Comparison of ENCODE assay signal across 10 cellular contexts in the genomic region with DNA sequence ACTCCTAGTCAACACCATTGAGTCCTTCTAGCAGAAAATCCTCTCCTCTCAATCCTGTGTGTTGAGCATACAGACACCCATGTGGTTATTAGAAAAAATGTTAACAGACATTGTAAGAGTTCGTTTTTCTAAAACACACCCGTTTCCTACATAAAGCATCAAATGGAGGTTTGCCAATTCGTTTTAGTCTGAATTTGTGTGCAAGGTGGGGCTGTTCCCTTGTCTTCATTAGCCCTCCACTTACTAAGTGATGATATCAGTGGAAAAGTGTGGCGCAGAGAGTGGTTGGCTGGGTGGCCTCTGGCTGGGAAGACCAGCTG. TPM values are rescaled to one million over a fixed set of nuclear protein-coding genes. Genes with fewer than 3 reads are reported as not detected.
A peak's percentile ranks its signal among the peaks of the same experiment; 100 is the strongest.
DNase-seq lines count a peak whose midpoint lies in the region; ATAC-seq and TF ChIP-seq lines count a peak whose summit lies in the region.
"Had no signal": no experiment of that assay in that cellular context is flagged by ENCODE, and none has a peak within 500 bp of the region (broad histone marks: within the 10 kb centered on the region; RNA-seq: fewer than 3 reads in every experiment).

No MANE protein-coding gene starts in this region.

- peaks cover 0 to 2% (median 0%) of the 10 kb centered on the region in 7 donors for H3K9me3 Mint-ChIP-seq in CD4-positive, CD25-positive, alpha-beta regulatory T cell
- no peaks in the 10 kb centered on the region for H3K9me3 Mint-ChIP-seq in nephron

- H3K27ac ChIP-seq in CD4-positive, CD25-positive, alpha-beta regulatory T cell (ENCODE audit: insufficient read depth, low read length, poor library complexity, severe bottlenecking): peak overlapping the region; percentile 76
- peak overlapping the region; percentile 65 for H3K27ac ChIP-seq in effector memory CD4-positive, alpha-beta T cell (ENCODE audit: insufficient read depth, low read length, poor library complexity, severe bottlenecking)

- H3K9me3 ChIP-seq in CD4-positive, CD25-positive, alpha-beta regulatory T cell (ENCODE audit: control insufficient read depth in 2 of 2, low read length in 2 of 2): no peaks in the 10 kb centered on the region
- H3K9me3 ChIP-seq in effector memory CD4-positive, alpha-beta T cell (ENCODE audit: control insufficient read depth, low read length): no peaks in the 10 kb centered on the region

- intact Hi-C loops in posterior vena cava (cut with DNase I): no loop called here

- TF ChIP-seq CTCF in NB4 (IDR thresholded peaks at IDR 0.05; ENCODE audit: low read depth, low read length) (no peak), nephron (IDR thresholded peaks at IDR 0.05; ENCODE audit: unreplicated experiment in 3 of 3) (no peak)

- no peak for ATAC-seq in CD4-positive, CD25-positive, alpha-beta regulatory T cell (ENCODE audit: low read depth in 2 of 2)
- ATAC-seq in GM21723 (IDR thresholded peaks at IDR 0.05; ENCODE audit: unreplicated experiment): no peak

- peak overlapping the region; percentile 91 to 99 (median 98) for H3K4me3 Mint-ChIP-seq in CD4-positive, CD25-positive, alpha-beta regulatory T cell
- H3K4me3 Mint-ChIP-seq in nephron: peak overlapping the region; percentile 84 to 99 (median 89)

- H3K27me3 Mint-ChIP-seq in CD4-positive, CD25-positive, alpha-beta regulatory T cell: no peaks in the 10 kb centered on the region
- H3K27me3 Mint-ChIP-seq in nephron (ENCODE audit: low read depth): peaks cover 10% of the 10 kb centered on the region

- peaks cover 80% of the 10 kb centered on the region for H3K4me1 ChIP-seq in CD4-positive, CD25-positive, alpha-beta regulatory T cell (ENCODE audit: control insufficient read depth, insufficient read depth, low read length, poor library complexity, severe bottlenecking)
- H3K4me1 ChIP-seq in effector memory CD4-positive, alpha-beta T cell (ENCODE audit: control insufficient read depth, insufficient read depth, low read length, poor library complexity, severe bottlenecking): peaks cover 69% of the 10 kb centered on the region

- peaks cover 33% of the 10 kb centered on the region for H3K36me3 Mint-ChIP-seq in CD4-positive, CD25-positive, alpha-beta regulatory T cell
- peaks cover 9% of the 10 kb centered on the region for H3K36me3 Mint-ChIP-seq in nephron (ENCODE audit: low read depth)

- peak in 1 of 3 donors; percentile 21 for DNase-seq in CD4-positive, CD25-positive, alpha-beta regulatory T cell
- no peak for DNase-seq in NB4 (ENCODE audit: low read depth)
- DNase-seq in effector memory CD4-positive, alpha-beta T cell: no peak
- DNase-seq in posterior vena cava (ENCODE audit: low spot score): no peak
- no peak for DNase-seq in mesenteric fat pad (ENCODE audit: low spot score)
- no peak for DNase-seq in occipital lobe (lab: John Stamatoyannopoulos, UW)
- DNase-seq: activated CD4-positive, CD25-positive, alpha-beta regulatory T cell; cerebellar nuclear complex had no signal

- peaks cover 11% of the 10 kb centered on the region for H3K36me3 ChIP-seq in CD4-positive, CD25-positive, alpha-beta regulatory T cell (ENCODE audit: control insufficient read depth, insufficient read depth, low read length)
- H3K36me3 ChIP-seq in effector memory CD4-positive, alpha-beta T cell (ENCODE audit: control insufficient read depth, insufficient read depth, low read length): peaks cover 8% of the 10 kb centered on the region

- H3K27ac Mint-ChIP-seq in CD4-positive, CD25-positive, alpha-beta regulatory T cell: peak overlapping the region; percentile 95 to 99 (median 98)
- H3K27ac Mint-ChIP-seq in nephron: peak overlapping the region; percentile 84 to 96 (median 86)

- H3K4me3 ChIP-seq in CD4-positive, CD25-positive, alpha-beta regulatory T cell (ENCODE audit: low read depth, low read length): peak overlapping the region; percentile 86
- peak overlapping the region; percentile 77 for H3K4me3 ChIP-seq in NB4 (ENCODE audit: low read depth, low read length)
- H3K4me3 ChIP-seq in effector memory CD4-positive, alpha-beta T cell (ENCODE audit: insufficient read depth, low read depth, low read length, poor library complexity, severe bottlenecking): peak overlapping the region; percentile 99

- H3K4me1 Mint-ChIP-seq in CD4-positive, CD25-positive, alpha-beta regulatory T cell: peaks cover 6 to 72% (median 46%) of the 10 kb centered on the region in 4 donors
- peaks cover 46% of the 10 kb centered on the region for H3K4me1 Mint-ChIP-seq in nephron

- no peaks in the 10 kb centered on the region for H3K27me3 ChIP-seq in CD4-positive, CD25-positive, alpha-beta regulatory T cell (ENCODE audit: control insufficient read depth, insufficient read depth, low read length)
- no peaks in the 10 kb centered on the region for H3K27me3 ChIP-seq in effector memory CD4-positive, alpha-beta T cell (replicated peaks; ENCODE audit: control insufficient read depth, insufficient read depth, low read length, poor library complexity, severe bottlenecking)

- no peak for TF ChIP-seq POLR2A in NB4 (IDR thresholded peaks at IDR 0.05; ENCODE audit: extremely low read depth, insufficient read length)

RNA-seq across cellular contexts. Expression of a gene that starts 2.7 kb away (rescaled TPM):
- 177 TPM for total RNA-seq in CD4-positive, CD25-positive, alpha-beta regulatory T cell
- 100 to 1,000 TPM; 373 to 453 (median 405) TPM for polyA plus RNA-seq in CD4-positive, CD25-positive, alpha-beta regulatory T cell
- total RNA-seq in posterior vena cava (10 to 100 TPM in 1 of 2 donors, 1 to 10 TPM in 1; 7.0 to 11.5 TPM), mesenteric fat pad (13.9 TPM), occipital lobe (7.0 TPM)

RNA-seq across cellular contexts. Expression of a gene that starts 14.1 kb away (rescaled TPM):
- 85.5 TPM for total RNA-seq in CD4-positive, CD25-positive, alpha-beta regulatory T cell
- 100 to 1,000 TPM in 2 of 4 donors, 10 to 100 TPM in 2; 75.6 to 159 (median 104) TPM for polyA plus RNA-seq in CD4-positive, CD25-positive, alpha-beta regulatory T cell
- total RNA-seq in posterior vena cava: 1 to 10 TPM; 1.1 to 1.6 TPM
- 1.3 TPM for total RNA-seq in mesenteric fat pad
- 1.1 TPM for total RNA-seq in occipital lobe

RNA-seq across cellular contexts. Expression of a gene that starts 25.0 kb away (rescaled TPM):
- 35.4 TPM for total RNA-seq in CD4-positive, CD25-positive, alpha-beta regulatory T cell
- polyA plus RNA-seq in CD4-positive, CD25-positive, alpha-beta regulatory T cell: 10 to 100 TPM; 16.2 to 22.0 (median 17.7) TPM
- total RNA-seq in posterior vena cava (10 to 100 TPM; 26.8 to 31.7 TPM), mesenteric fat pad (37.8 TPM), occipital lobe (17.3 TPM)

RNA-seq across cellular contexts. Expression of a gene that starts 38.4 kb away (rescaled TPM):
- 0.52 TPM for total RNA-seq in CD4-positive, CD25-positive, alpha-beta regulatory T cell
- under 1 TPM in 2 of 4 donors, not detected in 2; 0.19 to 0.21 TPM for polyA plus RNA-seq in CD4-positive, CD25-positive, alpha-beta regulatory T cell
- total RNA-seq in posterior vena cava (1 to 10 TPM in 1 of 2 donors, under 1 TPM in 1; 0.48 to 3.1 TPM), mesenteric fat pad (2.8 TPM), occipital lobe (0.16 TPM)

Comparison
In these comparisons a context has a peak if more than half of its experiments do, and no peak if none do; other contexts are left out.
1. RNA of a gene that starts 2.7 kb away (total RNA-seq): 177 TPM in CD4-positive, CD25-positive, alpha-beta regulatory T cell (single experiment); 13.9 TPM in mesenteric fat pad (single experiment), 7.0 to 11.5 TPM in posterior vena cava and 7.0 TPM in occipital lobe (single experiment); every median in the first group is over 10 times any median in the second.
2. RNA of a gene that starts 14.1 kb away (total RNA-seq): 85.5 TPM in CD4-positive, CD25-positive, alpha-beta regulatory T cell (single experiment); 1.1 to 1.6 TPM in posterior vena cava, 1.3 TPM in mesenteric fat pad (single experiment) and 1.1 TPM in occipital lobe (single experiment); every median in the first group is over 10 times any median in the second.
3. Peak in every context shown above with its lines, with median percentiles within 50 percentile points of each other: H3K4me3 ChIP-seq.